ENCODE assay signal across 8 cellular contexts in the genomic region with DNA sequence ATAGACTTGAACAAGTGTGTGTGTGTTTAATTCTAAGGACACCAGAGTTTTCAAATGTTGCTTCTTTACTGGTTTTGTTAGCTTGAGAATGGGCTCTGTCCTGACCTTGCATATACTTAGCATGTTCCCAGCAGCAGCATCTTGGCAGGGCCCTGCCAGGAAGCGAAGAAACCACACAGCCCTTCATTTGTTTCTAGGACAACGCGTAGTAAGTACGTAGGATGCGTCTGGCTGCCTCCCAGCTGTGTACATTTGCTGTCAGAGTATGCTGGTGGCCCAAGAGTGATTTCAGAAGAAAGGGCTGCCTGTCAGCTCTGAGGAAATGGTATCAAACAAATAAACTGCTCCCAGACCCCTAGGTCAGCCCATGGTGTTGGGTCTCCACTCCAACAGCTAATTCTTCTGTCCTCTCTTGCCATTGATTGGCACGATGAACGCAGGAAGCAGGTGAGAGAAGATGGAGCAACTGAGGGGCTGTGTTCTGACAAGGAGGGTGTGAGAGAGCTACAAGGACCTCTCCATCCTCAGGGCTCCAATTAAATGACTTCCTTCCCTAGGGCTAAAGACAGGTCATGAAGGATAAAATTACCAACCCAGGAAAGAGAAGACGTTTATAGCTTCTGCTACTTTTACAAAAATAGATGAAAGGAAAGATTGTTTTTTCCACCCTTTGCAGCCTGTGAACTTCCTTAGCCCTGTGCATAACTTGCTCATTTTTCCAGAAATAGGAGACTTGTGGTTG. TPM values are rescaled to one million over a fixed set of nuclear protein-coding genes. Genes with fewer than 3 reads are reported as not detected.
DNase-seq lines count a peak whose midpoint lies in the region; ATAC-seq and TF ChIP-seq lines count a peak whose summit lies in the region.

No MANE protein-coding gene starts in this region.

- H3K4me3 ChIP-seq in heart left ventricle (no peak overlapping the region), right atrium auricular region (no peak overlapping the region), stomach (no peak overlapping the region)

- H3K27me3 ChIP-seq in heart left ventricle (peaks cover 0 to 10% (median 0%) of the 10 kb centered on the region in 9 donors), right atrium auricular region (no peaks in the 10 kb centered on the region), stomach (peaks cover 0 to 24% (median 18%) of the 10 kb centered on the region in 3 donors)

- TF ChIP-seq POLR2A in heart left ventricle (IDR thresholded peaks at IDR 0.05) (no peak), stomach (IDR thresholded peaks at IDR 0.05) (no peak)

- no peaks in the 10 kb centered on the region for H3K36me3 ChIP-seq in heart left ventricle
- H3K36me3 ChIP-seq in right atrium auricular region, result no peaks in the 10 kb centered on the region
- H3K36me3 ChIP-seq in stomach, result no peaks in the 10 kb centered on the region

- H3K27ac ChIP-seq in heart left ventricle, result peak overlapping the region in 10 of 12 donors; percentile 8 to 63 (median 40)
- H3K27ac ChIP-seq in right atrium auricular region, result peak overlapping the region in 1 of 2 donors; percentile 24
- no peak overlapping the region for H3K27ac ChIP-seq in stomach

- TF ChIP-seq EP300 in stomach (IDR thresholded peaks at IDR 0.05), result no peak

- WGBS in heart left ventricle, 4 donors, result 39 to 47% (median 43%) methylated on average over 8 of the region's 8 CpGs
- 27 to 38% (median 36%) methylated on average over 8 of the region's 8 CpGs for WGBS in stomach, 5 donors

- TF ChIP-seq CTCF in heart left ventricle (IDR thresholded peaks at IDR 0.05) (no peak), right atrium auricular region (IDR thresholded peaks at IDR 0.05) (no peak), stomach (IDR thresholded peaks at IDR 0.05) (no peak)

- intact Hi-C loops in heart left ventricle (cut with DNase I) (no loop called here), stomach (cut with DNase I; ENCODE audit: low total_unique reads) (no loop called here)

- ATAC-seq in heart left ventricle (peak in 2 of 4 donors; percentile 58 to 74), HG02973 (IDR thresholded peaks at IDR 0.05; ENCODE audit: unreplicated experiment) (peak; percentile 70), HG03097 (IDR thresholded peaks at IDR 0.05; ENCODE audit: low FRiP score, unreplicated experiment) (no peak)

- H3K4me1 ChIP-seq in heart left ventricle (peaks cover 0 to 44% (median 8%) of the 10 kb centered on the region in 12 donors), right atrium auricular region (peaks cover 0 to 4% of the 10 kb centered on the region in 2 donors), stomach (peaks cover 0 to 4% (median under 1%) of the 10 kb centered on the region in 4 donors)

- DNase-seq in heart left ventricle (peak; percentile 36 to 52 (median 48)), right atrium auricular region (ENCODE audit: low spot score) (no peak), astrocyte of the hippocampus (ENCODE audit: low read depth, low spot score) (peak; percentile 68), superior temporal gyrus (ENCODE audit: extremely low spot score) (peak; percentile 50), stomach (no peak), NOMO-1 (lab: John Stamatoyannopoulos, UW; ENCODE audit: unreplicated experiment in 2 of 2) (no peak)

- H3K9me3 ChIP-seq in heart left ventricle (no peaks in the 10 kb centered on the region), right atrium auricular region (no peaks in the 10 kb centered on the region), stomach (no peaks in the 10 kb centered on the region)

RNA-seq across cellular contexts. Expression of a gene that starts 55.9 kb away (rescaled TPM):
- total RNA-seq in heart left ventricle, result 100 to 1,000 TPM in 2 of 9 donors, 10 to 100 TPM in 7; 70.2 to 123 (median 92.6) TPM
- polyA plus RNA-seq in heart left ventricle, result 100 to 1,000 TPM in 1 of 2 donors, 10 to 100 TPM in 1; 80.3 to 170 TPM
- total RNA-seq in right atrium auricular region, result 10 to 100 TPM; 85.7 to 98.7 TPM
- 10 to 100 TPM in 3 of 5 donors, 1 to 10 TPM in 1, not detected in 1; 7.6 to 48.0 (median 28.5) TPM for total RNA-seq in stomach
- polyA plus RNA-seq in stomach, result 100 to 1,000 TPM in 2 of 3 donors, 10 to 100 TPM in 1; 84.5 to 145 (median 110) TPM

Comparison
In these comparisons a context has a peak if more than half of its experiments do, and no peak if none do; other contexts are left out.
1. DNase-seq: peak in heart left ventricle (5 of 5), astrocyte of the hippocampus (single experiment) and superior temporal gyrus (single experiment); none in right atrium auricular region (single experiment), stomach (single experiment) and NOMO-1 (0 of 2).
2. H3K27ac ChIP-seq: peak in heart left ventricle (10 of 12); none in stomach (0 of 5).